In the genomic region with DNA sequence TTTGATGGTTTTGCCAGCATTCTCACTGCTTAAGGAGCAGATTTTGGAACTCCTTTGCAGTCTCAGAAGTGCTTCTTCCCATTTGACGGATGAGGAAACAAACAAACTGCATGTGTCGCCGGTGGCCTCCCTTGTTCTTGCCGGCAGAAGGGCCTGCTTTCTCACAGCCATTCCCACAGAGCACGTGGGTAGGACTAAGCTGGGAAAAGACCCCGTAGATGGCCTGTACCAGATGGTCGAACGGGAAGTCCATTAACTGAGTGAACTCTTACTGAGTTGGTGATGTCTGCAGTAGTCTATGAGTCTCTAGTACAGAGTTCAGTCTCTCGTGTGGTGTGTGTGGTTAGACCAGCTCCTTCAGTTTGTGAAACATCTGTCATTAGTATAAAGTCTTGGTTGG, we compare ENCODE assay signal across 18 cellular contexts.
"Had no signal": no experiment of that assay in that cellular context is flagged by ENCODE, and none has a peak within 500 bp of the region (broad histone marks: within the 10 kb centered on the region; RNA-seq: fewer than 3 reads in every experiment).

No MANE protein-coding gene starts in this region.

- H3K27me3 Mint-ChIP-seq: activated CD8-positive, alpha-beta T cell treated with anti-CD3 and anti-CD28 coated beads for 36 hours; activated naive CD8-positive, alpha-beta T cell treated with anti-CD3 and anti-CD28 coated beads for 36 hours had no signal

- H3K9me3 Mint-ChIP-seq: activated CD8-positive, alpha-beta T cell treated with anti-CD3 and anti-CD28 coated beads for 36 hours; activated naive CD8-positive, alpha-beta T cell treated with anti-CD3 and anti-CD28 coated beads for 36 hours; activated T-helper 1 cell treated with anti-CD3 and anti-CD28 coated beads, Interleukin-12 subunit alpha, Interleukin-12 subunit beta, Interleukin-2, Interleukin-4 antibody, amounts not matched to agents 30 ng/mL and 10 ng/mL and 1 ng/mL, durations not matched to agents 14 hours and 24 hours and 36 hours; neural progenitor cell; stimulated activated effector memory CD8-positive, alpha-beta T cell treated with anti-CD3 and anti-CD28 coated beads, Interleukin-12 subunit alpha, Interleukin-12 subunit beta, amount 100 ng/mL, for 72 hours; WTC11 had no signal

- DNase-seq: activated CD4-positive, alpha-beta T cell treated with anti-CD3 and anti-CD28 coated beads for 4 hours; activated CD8-positive, alpha-beta T cell treated with anti-CD3 and anti-CD28 coated beads for 36 hours; activated gamma-delta T cell treated with Interleukin-2 at 50 U/mL for 16 hours; activated naive CD8-positive, alpha-beta T cell treated with anti-CD3 and anti-CD28 coated beads for 36 hours; amniotic stem cell; central memory CD4-positive, alpha-beta T cell; dorsolateral prefrontal cortex; heart left ventricle; left ventricle myocardium inferior; right lobe of liver; SK-N-SH; stimulated activated CD4-positive, alpha-beta T cell treated with anti-CD3 and anti-CD28 coated beads, Interleukin-4, amount 100 ng/mL, for 24 hours had no signal

- H3K4me1 Mint-ChIP-seq: activated naive CD8-positive, alpha-beta T cell treated with anti-CD3 and anti-CD28 coated beads for 36 hours; neural progenitor cell; stimulated activated effector memory CD8-positive, alpha-beta T cell treated with anti-CD3 and anti-CD28 coated beads, Interleukin-12 subunit alpha, Interleukin-12 subunit beta, amount 100 ng/mL, for 72 hours; WTC11 had no signal

- ATAC-seq: activated CD8-positive, alpha-beta T cell treated with anti-CD3 and anti-CD28 coated beads for 36 hours; body of pancreas; gastrocnemius medialis; heart left ventricle; right lobe of liver; stimulated activated effector memory CD8-positive, alpha-beta T cell treated with anti-CD3 and anti-CD28 coated beads, Interleukin-12 subunit alpha, Interleukin-12 subunit beta, amount 100 ng/mL, for 72 hours; WTC11 had no signal

- H3K4me3 Mint-ChIP-seq: activated CD8-positive, alpha-beta T cell treated with anti-CD3 and anti-CD28 coated beads for 36 hours; activated naive CD8-positive, alpha-beta T cell treated with anti-CD3 and anti-CD28 coated beads for 36 hours; activated T-helper 1 cell treated with anti-CD3 and anti-CD28 coated beads, Interleukin-12 subunit alpha, Interleukin-12 subunit beta, Interleukin-2, Interleukin-4 antibody, amounts not matched to agents 30 ng/mL and 10 ng/mL and 1 ng/mL, durations not matched to agents 14 hours and 24 hours and 36 hours; neural progenitor cell; stimulated activated effector memory CD8-positive, alpha-beta T cell treated with anti-CD3 and anti-CD28 coated beads, Interleukin-12 subunit alpha, Interleukin-12 subunit beta, amount 100 ng/mL, for 72 hours; WTC11 had no signal

- H3K27ac Mint-ChIP-seq: activated CD8-positive, alpha-beta T cell treated with anti-CD3 and anti-CD28 coated beads for 36 hours; activated naive CD8-positive, alpha-beta T cell treated with anti-CD3 and anti-CD28 coated beads for 36 hours; activated T-helper 1 cell treated with anti-CD3 and anti-CD28 coated beads, Interleukin-12 subunit alpha, Interleukin-12 subunit beta, Interleukin-2, Interleukin-4 antibody, amounts not matched to agents 30 ng/mL and 10 ng/mL and 1 ng/mL, durations not matched to agents 14 hours and 24 hours and 36 hours; neural progenitor cell; stimulated activated effector memory CD8-positive, alpha-beta T cell treated with anti-CD3 and anti-CD28 coated beads, Interleukin-12 subunit alpha, Interleukin-12 subunit beta, amount 100 ng/mL, for 72 hours; WTC11 had no signal
